9 cellular contexts compared by ENCODE assay signal in the genomic region with DNA sequence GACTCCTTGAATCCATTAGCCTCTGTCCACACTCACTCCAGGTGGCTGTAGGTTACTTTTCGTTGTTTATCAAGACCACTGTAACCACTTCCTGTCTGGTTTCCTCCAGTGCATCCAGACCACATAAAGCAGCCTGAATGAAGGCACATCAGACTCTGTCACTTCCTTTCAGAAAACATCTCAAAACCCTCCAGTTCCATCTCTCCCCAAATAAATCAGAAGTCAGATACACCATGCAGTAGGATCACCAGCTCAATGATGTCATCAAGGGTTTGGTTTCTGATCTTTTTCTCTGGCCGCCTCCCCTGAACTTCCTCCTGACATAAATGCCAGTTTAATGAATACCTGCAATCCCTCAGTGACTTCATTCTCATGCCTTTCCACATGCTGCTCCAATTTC.
DNase-seq lines count a peak whose midpoint lies in the region; ATAC-seq lines count a peak whose summit lies in the region.
"Had no signal": no experiment of that assay in that cellular context is flagged by ENCODE, and none has a peak within 500 bp of the region (broad histone marks: within the 10 kb centered on the region; RNA-seq: fewer than 3 reads in every experiment).

No MANE protein-coding gene starts in this region.

- DNase-seq in KBM-7 (peak; percentile 58), renal cortical epithelial cell (ENCODE audit: low read depth) (peak; percentile 84), ecto neural progenitor cell (ENCODE audit: low spot score) (no peak), pons (ENCODE audit: low spot score) (no peak)
- DNase-seq in effector CD8-positive, alpha-beta T cell (lab: John Stamatoyannopoulos, UW), result no peak
- DNase-seq: activated CD8-positive, alpha-beta memory T cell treated with anti-CD3 and anti-CD28 coated beads, Interleukin-2, amount 50 U/mL, for 48 hours; stimulated activated CD4-positive, alpha-beta T cell treated with anti-CD3 and anti-CD28 coated beads, Interleukin-15, amount 100 ng/mL, for 24 hours had no signal

- ATAC-seq in GM19035 (IDR thresholded peaks at IDR 0.05; ENCODE audit: unreplicated experiment) (peak; percentile 85), HG02610 (IDR thresholded peaks at IDR 0.05; ENCODE audit: unreplicated experiment) (peak; percentile 52)

- in situ Hi-C loops in KBM-7 (cut with MboI; ENCODE audit: low pct_unique_long_range_greater_than_20kb, low sequenced_read_pairs), result no loop called here

Comparison
In these comparisons a context has a peak if more than half of its experiments do, and no peak if none do; other contexts are left out.
1. DNase-seq: peak in KBM-7 (single experiment) and renal cortical epithelial cell (single experiment); none in effector CD8-positive, alpha-beta T cell (single experiment), ecto neural progenitor cell (single experiment) and pons (single experiment).